In genomic region chr9:78032599-78033457, GRCh38 we compare ENCODE assay signal across 8 cellular contexts. TPM values are rescaled to one million over a fixed set of nuclear protein-coding genes. Genes with fewer than 3 reads are reported as not detected.
DNase-seq lines count a peak whose midpoint lies in the region; ATAC-seq and TF ChIP-seq lines count a peak whose summit lies in the region.

No MANE protein-coding gene starts in this region.

- no peak for DNase-seq in activated naive CD4-positive, alpha-beta T cell (lab: John Stamatoyannopoulos, UW)
- DNase-seq in foreskin keratinocyte: peak in 1 of 2 donors; percentile 51
- peak; percentile 78 for DNase-seq in retina
- DNase-seq in RPMI8226: no peak

- peaks cover 19% of the 10 kb centered on the region for H3K4me1 ChIP-seq in foreskin keratinocyte

- peak overlapping the region; percentile 97 for H3K27ac ChIP-seq in VCaP
- H3K27ac ChIP-seq in foreskin keratinocyte: peak overlapping the region; percentile 85

- no peaks in the 10 kb centered on the region for H3K9me3 Mint-ChIP-seq in activated naive CD4-positive, alpha-beta T cell treated with anti-CD3 and anti-CD28 coated beads, Interleukin-2, amount 50 U/mL, for 24 hours

- peaks cover 58% of the 10 kb centered on the region for H3K4me1 Mint-ChIP-seq in activated naive CD4-positive, alpha-beta T cell treated with anti-CD3 and anti-CD28 coated beads, Interleukin-2, amount 50 U/mL, for 24 hours

- ATAC-seq in foreskin keratinocyte: no peak
- no peak for ATAC-seq in HG02852 (IDR thresholded peaks at IDR 0.05; ENCODE audit: unreplicated experiment)
- no peak for ATAC-seq in HG03342 (IDR thresholded peaks at IDR 0.05; ENCODE audit: unreplicated experiment)

- no peaks in the 10 kb centered on the region for H3K36me3 Mint-ChIP-seq in activated naive CD4-positive, alpha-beta T cell treated with anti-CD3 and anti-CD28 coated beads, Interleukin-2, amount 50 U/mL, for 24 hours

- H3K27ac Mint-ChIP-seq in activated naive CD4-positive, alpha-beta T cell treated with anti-CD3 and anti-CD28 coated beads, Interleukin-2, amount 50 U/mL, for 24 hours: peak overlapping the region; percentile 96

- no peak for TF ChIP-seq CTCF in VCaP (conservative IDR thresholded peaks at IDR 0.05)
- TF ChIP-seq CTCF in foreskin keratinocyte (conservative IDR thresholded peaks at IDR 0.05): no peak

- H3K27me3 ChIP-seq in foreskin keratinocyte: no peaks in the 10 kb centered on the region

- H3K27me3 Mint-ChIP-seq in activated naive CD4-positive, alpha-beta T cell treated with anti-CD3 and anti-CD28 coated beads, Interleukin-2, amount 50 U/mL, for 24 hours: no peaks in the 10 kb centered on the region

- H3K4me3 Mint-ChIP-seq in activated naive CD4-positive, alpha-beta T cell treated with anti-CD3 and anti-CD28 coated beads, Interleukin-2, amount 50 U/mL, for 24 hours: peak overlapping the region; percentile 96

RNA-seq across cellular contexts. Expression of gene GNAQ, which starts 1.2 kb away (rescaled TPM):
- 31.3 and 31.6 TPM in 2 replicates for total RNA-seq in foreskin keratinocyte
- polyA plus RNA-seq in foreskin keratinocyte: 8.4 and 10.0 TPM in 2 replicates
